ENCODE assay signal across 13 cellular contexts in the genomic region with DNA sequence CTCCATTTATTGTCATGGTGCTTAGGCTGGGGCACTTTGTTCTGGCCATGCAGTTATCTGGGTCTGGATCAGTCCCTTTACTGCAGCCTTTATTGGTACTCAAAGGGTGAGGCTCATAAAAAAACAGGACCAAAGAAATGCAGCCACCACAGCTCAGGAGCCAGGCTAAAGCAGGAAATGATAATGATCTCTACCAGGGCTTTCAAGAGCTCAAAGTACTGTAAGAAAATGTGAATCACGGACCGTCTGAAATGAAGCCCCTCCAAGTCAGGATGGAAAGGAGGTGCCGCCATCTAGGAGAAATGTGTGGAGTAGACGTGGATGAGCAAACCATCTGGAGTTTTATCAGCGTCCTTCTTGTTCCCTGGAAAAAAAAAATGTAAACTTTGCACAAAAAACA.
DNase-seq lines count a peak whose midpoint lies in the region; TF ChIP-seq lines count a peak whose summit lies in the region.
"Had no signal": no experiment of that assay in that cellular context is flagged by ENCODE, and none has a peak within 500 bp of the region (broad histone marks: within the 10 kb centered on the region; RNA-seq: fewer than 3 reads in every experiment).

No MANE protein-coding gene starts in this region.

- CTCF ChIA-PET in A673 (lab: Charles Lee): interaction anchor here (1.6 kb wide), 1 partner anchor 52 kb away, joined by 5 read pairs; no protein-coding TSS in a partner anchor

- H3K4me3 ChIP-seq in A673 (ENCODE audit: low read depth, low read length, poor library complexity, severe bottlenecking) (no peak overlapping the region), HAP-1 (no peak overlapping the region), WERI-Rb-1 (ENCODE audit: low read depth, low read length) (peak overlapping the region; percentile 35), brain microvascular endothelial cell (ENCODE audit: low read depth, low read length) (no peak overlapping the region)
- H3K4me3 ChIP-seq: psoas muscle, transverse colon had no signal

- DNase-seq in A673 (ENCODE audit: low spot score) (peak; percentile 60), HAP-1 (ENCODE audit: low spot score in 2 of 2) (peak; percentile 64 to 85), WERI-Rb-1 (peak; percentile 25), left kidney (ENCODE audit: low read depth, low spot score) (peak; percentile 78), kidney tubule cell (ENCODE audit: low spot score) (no peak), kidney glomerular epithelial cell (lab: John Stamatoyannopoulos, UW) (no peak), brain microvascular endothelial cell (no peak), NCI-H774 (lab: John Stamatoyannopoulos, UW) (no peak)
- DNase-seq: activated CD4-positive, alpha-beta T cell treated with anti-CD3 and anti-CD28 coated beads for 48 hours; DMS79 treated with DMSO at 0.1 percent for 48 hours; NCI-H446; psoas muscle; transverse colon had no signal

- H3K4me1 ChIP-seq in A673 (ENCODE audit: insufficient read depth, low read length, poor library complexity, severe bottlenecking): no peaks in the 10 kb centered on the region
- peaks cover 13% of the 10 kb centered on the region for H3K4me1 ChIP-seq in HAP-1
- H3K4me1 ChIP-seq: psoas muscle, transverse colon had no signal

- H3K27me3 ChIP-seq in A673 (replicated peaks; ENCODE audit: insufficient read depth, low read depth, low read length, poor library complexity) (no peaks in the 10 kb centered on the region), HAP-1 (ENCODE audit: low read depth) (no peaks in the 10 kb centered on the region), WERI-Rb-1 (ENCODE audit: insufficient read depth, low read depth, severe bottlenecking) (no peaks in the 10 kb centered on the region), brain microvascular endothelial cell (replicated peaks) (no peaks in the 10 kb centered on the region)

- intact Hi-C loops in A673 (cut with micrococcal nuclease; ENCODE audit: unreplicated experiment): no loop called here

- H3K9me3 ChIP-seq in A673 (ENCODE audit: low read depth, low read length, poor library complexity, severe bottlenecking) (no peaks in the 10 kb centered on the region), HAP-1 (no peaks in the 10 kb centered on the region), WERI-Rb-1 (ENCODE audit: severe bottlenecking) (no peaks in the 10 kb centered on the region)
- H3K9me3 ChIP-seq: psoas muscle, transverse colon had no signal

- H3K36me3 ChIP-seq in A673 (ENCODE audit: insufficient read depth, low read length, poor library complexity, severe bottlenecking) (no peaks in the 10 kb centered on the region), HAP-1 (replicated peaks) (no peaks in the 10 kb centered on the region), WERI-Rb-1 (no peaks in the 10 kb centered on the region), brain microvascular endothelial cell (replicated peaks) (no peaks in the 10 kb centered on the region)
- H3K36me3 ChIP-seq: transverse colon had no signal

- no TSS peak for BruUV-seq in A673 (replicated peaks; lab: Mats Ljungman, UMichigan)

- H3K27ac ChIP-seq in A673 (ENCODE audit: low read depth, low read length, poor library complexity, severe bottlenecking) (no peak overlapping the region), WERI-Rb-1 (peak overlapping the region; percentile 83), brain microvascular endothelial cell (no peak overlapping the region)
- H3K27ac ChIP-seq: psoas muscle, transverse colon had no signal

- TF ChIP-seq CTCF in A673 (conservative IDR thresholded peaks at IDR 0.05; ENCODE audit: low read depth, low read length): 0 out of 2 replicates have a peak, but pooled peaks have one; percentile 33
- TF ChIP-seq CTCF in WERI-Rb-1 (IDR thresholded peaks at IDR 0.05; ENCODE audit: low read depth, low read length): 0 out of 2 replicates have a peak, but pooled peaks have one; percentile 10
- no peak for TF ChIP-seq CTCF in brain microvascular endothelial cell (IDR thresholded peaks at IDR 0.05; ENCODE audit: low read depth, low read length, missing control alignments)

- in situ Hi-C loops in HAP-1 (cut with MboI; ENCODE audit: low sequenced_read_pairs) (no loop called here), brain microvascular endothelial cell (cut with HindIII; ENCODE audit: low pct_ligation_motif_present, low sequenced_read_pairs) (no loop called here)

- POLR2A ChIA-PET in A673 (lab: Charles Lee; ENCODE audit: low non-redundant PET): no interaction called here

Comparison
In these comparisons a context has a peak if more than half of its experiments do, and no peak if none do; other contexts are left out.
1. DNase-seq: peak in A673 (single experiment), HAP-1 (2 of 2), WERI-Rb-1 (single experiment) and left kidney (single experiment); none in kidney tubule cell (single experiment), kidney glomerular epithelial cell (single experiment), brain microvascular endothelial cell (single experiment) and NCI-H774 (single experiment).